In the genomic region with DNA sequence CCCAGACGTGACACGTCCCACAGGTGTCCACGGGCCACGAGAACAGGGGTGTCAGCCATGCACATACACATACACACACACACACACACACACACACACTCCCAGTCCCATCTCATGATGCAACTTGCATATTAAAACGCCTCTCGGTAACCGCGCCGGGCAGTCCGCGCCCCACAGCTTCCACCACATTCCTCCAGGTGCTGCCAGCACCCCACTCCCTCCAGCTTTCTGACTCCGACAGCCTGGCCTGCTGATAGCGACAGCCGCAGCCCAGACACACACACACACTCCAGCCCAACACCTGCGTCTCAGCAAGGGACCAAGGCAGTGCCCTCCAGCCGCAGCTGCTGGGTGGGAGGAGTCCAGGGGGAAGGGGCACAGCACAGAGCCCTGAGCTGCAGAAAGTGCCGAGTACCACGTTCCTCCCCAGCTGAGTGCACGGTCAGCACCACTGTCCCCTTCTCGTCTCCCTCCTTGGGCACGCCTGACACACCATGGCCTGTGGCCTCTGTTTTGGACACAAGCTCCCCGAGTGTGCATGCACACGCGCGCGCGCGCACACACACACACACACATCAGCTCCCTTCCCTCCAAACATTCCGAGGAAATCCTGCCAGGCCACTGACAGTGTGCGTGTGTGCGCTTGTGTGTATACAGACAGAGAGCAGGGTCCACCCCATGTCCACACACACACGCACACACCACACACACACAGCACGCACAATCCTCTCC, we compare ENCODE assay signal across 10 cellular contexts. TPM values are rescaled to one million over a fixed set of nuclear protein-coding genes. Genes with fewer than 3 reads are reported as not detected.
A peak's percentile ranks its signal among the peaks of the same experiment; 100 is the strongest.
DNase-seq lines count a peak whose midpoint lies in the region; ATAC-seq and TF ChIP-seq lines count a peak whose summit lies in the region.
"Had no signal": no experiment of that assay in that cellular context is flagged by ENCODE, and none has a peak within 500 bp of the region (broad histone marks: within the 10 kb centered on the region; RNA-seq: fewer than 3 reads in every experiment).

No MANE protein-coding gene starts in this region.

- H3K27ac Mint-ChIP-seq in CD8-positive, alpha-beta memory T cell: no peak overlapping the region
- H3K27ac Mint-ChIP-seq in chondrocyte (ENCODE audit: unreplicated experiment): no peak overlapping the region
- H3K27ac Mint-ChIP-seq in naive B cell: peak overlapping the region in 3 of 6 donors; percentile 26 to 73 (median 64)

- H3K36me3 ChIP-seq in CD8-positive, alpha-beta memory T cell (ENCODE audit: insufficient read depth, low read length): no peaks in the 10 kb centered on the region

- H3K27me3 Mint-ChIP-seq in CD8-positive, alpha-beta memory T cell: peaks cover 44 to 64% of the 10 kb centered on the region in 2 donors
- H3K27me3 Mint-ChIP-seq in chondrocyte (ENCODE audit: low read depth) (peaks cover 13% of the 10 kb centered on the region), naive B cell (peaks cover 50 to 82% (median 68%) of the 10 kb centered on the region in 3 donors)

- H3K27me3 ChIP-seq in CD8-positive, alpha-beta memory T cell (ENCODE audit: insufficient read depth, low read length, poor library complexity, severe bottlenecking): peaks cover 30% of the 10 kb centered on the region

- peak overlapping the region; percentile 15 to 83 (median 52) for H3K4me3 Mint-ChIP-seq in CD8-positive, alpha-beta memory T cell
- peak overlapping the region; percentile 66 for H3K4me3 Mint-ChIP-seq in chondrocyte (ENCODE audit: unreplicated experiment)
- H3K4me3 Mint-ChIP-seq in naive B cell: peak overlapping the region in 5 of 8 donors; percentile 67 to 81 (median 74)
- H3K4me3 Mint-ChIP-seq: neural crest cell had no signal

- H3K4me1 Mint-ChIP-seq in CD8-positive, alpha-beta memory T cell: peaks cover 3 to 22% (median 8%) of the 10 kb centered on the region in 3 donors
- H3K4me1 Mint-ChIP-seq in chondrocyte (ENCODE audit: low read depth) (peaks cover 18% of the 10 kb centered on the region), naive B cell (peaks cover 4 to 35% (median 18%) of the 10 kb centered on the region in 3 donors)

- peak; percentile 22 to 24 for ATAC-seq in naive B cell (ENCODE audit: low read depth in 2 of 2)
- no peak for ATAC-seq in GM21717 (IDR thresholded peaks at IDR 0.05; ENCODE audit: unreplicated experiment)
- ATAC-seq in GM21786 (IDR thresholded peaks at IDR 0.05; ENCODE audit: unreplicated experiment): no peak

- H3K4me3 ChIP-seq in CD8-positive, alpha-beta memory T cell (ENCODE audit: low read length): no peak overlapping the region

- no peak for TF ChIP-seq CTCF in chondrocyte (IDR thresholded peaks at IDR 0.05)

- peaks cover 6% of the 10 kb centered on the region for H3K4me1 ChIP-seq in CD8-positive, alpha-beta memory T cell (ENCODE audit: insufficient read depth, low read length)

- peaks cover 0 to 4% (median 0%) of the 10 kb centered on the region in 3 donors for H3K36me3 Mint-ChIP-seq in CD8-positive, alpha-beta memory T cell
- H3K36me3 Mint-ChIP-seq in chondrocyte (ENCODE audit: low read depth): no peaks in the 10 kb centered on the region
- H3K36me3 Mint-ChIP-seq in naive B cell: no peaks in the 10 kb centered on the region

- DNase-seq in CD8-positive, alpha-beta memory T cell: no peak
- peak; percentile 88 for DNase-seq in NAMALWA (ENCODE audit: low spot score)
- DNase-seq in chondrocyte (ENCODE audit: low spot score): no peak
- DNase-seq in naive B cell: no peak
- no peak for DNase-seq in stimulated activated CD8-positive, alpha-beta memory T cell treated with anti-CD3 and anti-CD28 coated beads, Interleukin-4, amount 100 ng/mL, for 48 hours
- DNase-seq in NOMO-1 (lab: John Stamatoyannopoulos, UW; ENCODE audit: unreplicated experiment in 2 of 2): no peak
- DNase-seq: Karpas-422 had no signal

- POLR2A ChIA-PET in CD8-positive, alpha-beta memory T cell (lab: Charles Lee): interaction anchor here (0.6 kb wide), 1 partner anchor 936 kb away, joined by 4 read pairs; no protein-coding TSS in a partner anchor

- no peaks in the 10 kb centered on the region for H3K9me3 ChIP-seq in CD8-positive, alpha-beta memory T cell (ENCODE audit: low read length)

- H3K27ac ChIP-seq in CD8-positive, alpha-beta memory T cell (ENCODE audit: low read depth, low read length): no peak overlapping the region

- CTCF ChIA-PET in CD8-positive, alpha-beta memory T cell (lab: Charles Lee): interaction anchor here (1.4 to 2.3 kb wide), 2 partner anchors 108 to 110 kb away, joined by 3 to 5 read pairs; no protein-coding TSS in a partner anchor

- no peaks in the 10 kb centered on the region for H3K9me3 Mint-ChIP-seq in CD8-positive, alpha-beta memory T cell
- no peaks in the 10 kb centered on the region for H3K9me3 Mint-ChIP-seq in chondrocyte (ENCODE audit: low read depth)
- H3K9me3 Mint-ChIP-seq in naive B cell: no peaks in the 10 kb centered on the region
- H3K9me3 Mint-ChIP-seq: neural crest cell had no signal

RNA-seq across cellular contexts. Expression of gene ELFN2, which starts 1.3 kb away (rescaled TPM):
- total RNA-seq in CD8-positive, alpha-beta memory T cell: under 1 TPM; 0.09 to 0.20 TPM
- 0.02 TPM for polyA plus RNA-seq in CD8-positive, alpha-beta memory T cell
- total RNA-seq in chondrocyte: 0.65 to 1.2 TPM (median 1.1 TPM) in 3 replicates
- polyA plus RNA-seq in naive B cell (ENCODE audit: low read depth in 6 of 6): not detected

Comparison
In these comparisons a context has a peak if more than half of its experiments do, and no peak if none do; other contexts are left out.
1. ATAC-seq: peak in naive B cell (2 of 2); none in GM21717 (single experiment) and GM21786 (single experiment).
2. Peak in every context shown above with its lines, with median percentiles within 50 percentile points of each other: H3K4me3 Mint-ChIP-seq.